ENCODE assay signal across 18 cellular contexts in genomic region chr18:8424481-8424880, GRCh38.
DNase-seq lines count a peak whose midpoint lies in the region; ATAC-seq, FAIRE-seq and TF ChIP-seq lines count a peak whose summit lies in the region.
"Had no signal": no experiment of that assay in that cellular context is flagged by ENCODE, and none has a peak within 500 bp of the region (broad histone marks: within the 10 kb centered on the region; RNA-seq: fewer than 3 reads in every experiment).

No MANE protein-coding gene starts in this region.

- no peak for TF ChIP-seq POLR2A in GM12891 (IDR thresholded peaks at IDR 0.05; ENCODE audit: low read depth, low read length)

- peaks cover 8% of the 10 kb centered on the region for H3K4me1 Mint-ChIP-seq in Calu3 (ENCODE audit: low read depth, unreplicated experiment)

- H3K27ac ChIP-seq in HEK293 (ENCODE audit: extremely low read depth, low read depth, low read length), result no peak overlapping the region
- no peak overlapping the region for H3K27ac ChIP-seq in aorta (ENCODE audit: low read depth in 1 of 2, low read length in 2 of 2)

- H3K4me3 ChIP-seq in HEK293 (ENCODE audit: low read depth, low read length) (no peak overlapping the region), aorta (ENCODE audit: low read length in 2 of 2) (no peak overlapping the region)
- H3K4me3 ChIP-seq: GM23248, MG63 had no signal

- DNase-seq in A172 (ENCODE audit: low spot score) (peak; percentile 42), RPMI7951 (ENCODE audit: low read depth) (peak; percentile 18), iPS-NIHi7 (ENCODE audit: extremely low spot score) (peak; percentile 62), Calu3 (no peak), NCI-H128 (lab: John Stamatoyannopoulos, UW; ENCODE audit: unreplicated experiment) (no peak), aorta (no peak), GM12891 (ENCODE audit: insufficient read length, low spot score) (no peak)
- DNase-seq: CD4-positive, CD25-positive, alpha-beta regulatory T cell; DND-41; GM23248; MG63; NCI-H1105; NCI-H2081; NCI-H524; SHP77 had no signal

- H3K36me3 ChIP-seq in HEK293 (ENCODE audit: control insufficient read depth in 2 of 2, insufficient read depth in 1 of 2, low read length in 2 of 2), result no peaks in the 10 kb centered on the region
- H3K36me3 ChIP-seq in aorta (ENCODE audit: control insufficient read depth in 1 of 2, insufficient read depth in 2 of 2, low read length in 1 of 2), result no peaks in the 10 kb centered on the region
- H3K36me3 ChIP-seq: MG63 had no signal

- ATAC-seq in aorta (ENCODE audit: low FRiP score), result no peak
- ATAC-seq: HepG2 had no signal

- no TSS peak for BruUV-seq in Calu3 (replicated peaks; lab: Mats Ljungman, UMichigan)

- TF ChIP-seq CTCF in HEK293 (tag by site-specific recombination; IDR thresholded peaks at IDR 0.05) (no peak), Calu3 (IDR thresholded peaks at IDR 0.05; ENCODE audit: unreplicated experiment) (no peak)

- POLR2A ChIA-PET in HEK293 (lab: Yijun Ruan, JAX), result interaction anchor here (0.7 kb wide), 1 partner anchor 1776 kb away, joined by 4 read pairs; no protein-coding TSS in a partner anchor

- peaks cover 11% of the 10 kb centered on the region for H3K27me3 Mint-ChIP-seq in Calu3 (ENCODE audit: unreplicated experiment)
- H3K27me3 Mint-ChIP-seq: CD4-positive, CD25-positive, alpha-beta regulatory T cell had no signal

- intact Hi-C loops in Calu3 (cut with micrococcal nuclease; ENCODE audit: unreplicated experiment) (no loop called here), aorta (cut with DNase I) (no loop called here)

- H3K4me3 Mint-ChIP-seq in Calu3 (ENCODE audit: low read depth, unreplicated experiment), result no peak overlapping the region
- H3K4me3 Mint-ChIP-seq: CD4-positive, CD25-positive, alpha-beta regulatory T cell had no signal

- FAIRE-seq in GM12891 (lab: Jason Lieb, UNC), result no peak
- FAIRE-seq: D721Med, HepG2 had no signal

- CTCF ChIA-PET in HEK293 (lab: Yijun Ruan, JAX), result interaction anchor here (0.7 to 2.0 kb wide), 2 partner anchors 14 to 43 kb away, joined by 3 to 9 read pairs; no protein-coding TSS in a partner anchor
- CTCF ChIA-PET in Calu3 (lab: Charles Lee), result no interaction called here

- H3K36me3 Mint-ChIP-seq in Calu3 (ENCODE audit: insufficient read depth, unreplicated experiment), result no peaks in the 10 kb centered on the region
- H3K36me3 Mint-ChIP-seq: CD4-positive, CD25-positive, alpha-beta regulatory T cell had no signal

- WGBS in aorta, 2 donors, result 84 to 86% methylated on average over 7 of the region's 7 CpGs

- no peak overlapping the region for H3K27ac Mint-ChIP-seq in Calu3 (ENCODE audit: unreplicated experiment)
- H3K27ac Mint-ChIP-seq: CD4-positive, CD25-positive, alpha-beta regulatory T cell had no signal

- H3K9me3 ChIP-seq in HEK293 (ENCODE audit: control insufficient read depth, insufficient read depth, low read depth, low read length) (no peaks in the 10 kb centered on the region), aorta (ENCODE audit: control insufficient read depth, low read length) (no peaks in the 10 kb centered on the region)
- H3K9me3 ChIP-seq: MG63 had no signal

- no peaks in the 10 kb centered on the region for H3K9me3 Mint-ChIP-seq in Calu3 (ENCODE audit: low read depth, unreplicated experiment)

- no peaks in the 10 kb centered on the region for H3K27me3 ChIP-seq in aorta (ENCODE audit: control insufficient read depth in 1 of 2, insufficient read depth in 2 of 2, low read length in 1 of 2)
- H3K27me3 ChIP-seq: MG63 had no signal

- H3K4me1 ChIP-seq in HEK293 (ENCODE audit: control insufficient read depth, insufficient read depth, low read length) (peaks cover 7% of the 10 kb centered on the region), aorta (ENCODE audit: control insufficient read depth in 1 of 2, insufficient read depth in 2 of 2, low read length in 2 of 2) (no peaks in the 10 kb centered on the region)

TF ChIP-seq in HEK293, 187 proteins besides CTCF, POLR2A, EP300 and RAD21:
- peak; percentile 95 for TF ChIP-seq ZIC2 (tag by site-specific recombination; IDR thresholded peaks at IDR 0.05)
- peak; percentile 28; the same call in 1 of the 2 replicates for TF ChIP-seq EGR2 (tag by site-specific recombination; IDR thresholded peaks at IDR 0.05; ENCODE audit: low read depth)
- no peak for TF ChIP-seq ZNF174 (tag by site-specific recombination; IDR thresholded peaks at IDR 0.05)
- TF ChIP-seq ZFHX2 (tag by site-specific recombination; conservative IDR thresholded peaks at IDR 0.05), result peak; percentile 78

TF ChIP-seq in GM12891, 5 proteins besides CTCF, POLR2A, EP300 and RAD21:
- TF ChIP-seq PAX5 (IDR thresholded peaks at IDR 0.05; ENCODE audit: insufficient read depth, low read length, severe bottlenecking), result no peak

Comparison
In these comparisons a context has a peak if more than half of its experiments do, and no peak if none do; other contexts are left out.
1. DNase-seq: peak in A172 (single experiment), RPMI7951 (single experiment) and iPS-NIHi7 (single experiment); none in Calu3 (single experiment), NCI-H128 (single experiment), aorta (0 of 2) and GM12891 (single experiment).